1 cellular context compared by ENCODE assay signal in genomic region chr12:51869931-51870330, GRCh38.
TF ChIP-seq lines count a peak whose summit lies in the region.

No MANE protein-coding gene starts in this region.

TF ChIP-seq in IMR-90, 13 proteins besides CTCF, POLR2A, EP300 and RAD21 (continued from another document):
- TF ChIP-seq, protein P1, sequence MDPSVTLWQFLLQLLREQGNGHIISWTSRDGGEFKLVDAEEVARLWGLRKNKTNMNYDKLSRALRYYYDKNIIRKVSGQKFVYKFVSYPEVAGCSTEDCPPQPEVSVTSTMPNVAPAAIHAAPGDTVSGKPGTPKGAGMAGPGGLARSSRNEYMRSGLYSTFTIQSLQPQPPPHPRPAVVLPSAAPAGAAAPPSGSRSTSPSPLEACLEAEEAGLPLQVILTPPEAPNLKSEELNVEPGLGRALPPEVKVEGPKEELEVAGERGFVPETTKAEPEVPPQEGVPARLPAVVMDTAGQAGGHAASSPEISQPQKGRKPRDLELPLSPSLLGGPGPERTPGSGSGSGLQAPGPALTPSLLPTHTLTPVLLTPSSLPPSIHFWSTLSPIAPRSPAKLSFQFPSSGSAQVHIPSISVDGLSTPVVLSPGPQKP (IDR thresholded peaks at IDR 0.05; ENCODE audit: borderline replicate concordance, low read depth, low read length): no peak
- TF ChIP-seq BHLHE40 (IDR thresholded peaks at IDR 0.05; ENCODE audit: low read depth, low read length) (no peak), USF2 (IDR thresholded peaks at IDR 0.05; ENCODE audit: low read depth, low read length) (no peak), RFX5 (IDR thresholded peaks at IDR 0.05; ENCODE audit: low read depth, low read length) (no peak), RCOR1 (IDR thresholded peaks at IDR 0.05; ENCODE audit: insufficient replicate concordance, low read length) (no peak)
